In the genomic region with DNA sequence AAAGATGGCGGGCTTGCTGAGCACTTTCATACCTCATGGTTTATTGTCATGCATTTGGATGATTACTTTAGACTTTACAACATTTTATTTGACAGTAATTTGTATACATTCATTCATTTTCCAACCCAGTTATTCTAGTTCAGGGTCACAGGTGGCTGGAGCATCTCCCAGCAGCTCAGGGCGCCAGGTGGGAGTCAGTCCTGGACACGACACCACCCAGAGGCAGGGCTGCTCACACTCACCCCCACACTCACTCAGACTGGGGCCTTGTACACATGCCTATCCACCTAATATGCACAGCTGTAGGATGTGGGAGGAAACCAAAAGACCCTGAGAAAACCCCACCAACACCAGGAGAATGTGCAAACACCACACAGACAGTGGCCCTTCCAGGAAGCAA, we compare ENCODE assay signal across 7 cellular contexts.
"Had no signal": no experiment of that assay in that cellular context is flagged by ENCODE, and none has a peak within 500 bp of the region (broad histone marks: within the 10 kb centered on the region; RNA-seq: fewer than 3 reads in every experiment).

No MANE protein-coding gene starts in this region.

- FAIRE-seq: G401.6, GM12891, GM12892, GM18507, GM19239 had no signal

- DNase-seq: GDM1, GF-D8 had no signal
